Comparison of ENCODE assay signal across 24 cellular contexts in genomic region chr11:25327656-25328055, GRCh38.
DNase-seq lines count a peak whose midpoint lies in the region; ATAC-seq, FAIRE-seq and TF ChIP-seq lines count a peak whose summit lies in the region.
"Had no signal": no experiment of that assay in that cellular context is flagged by ENCODE, and none has a peak within 500 bp of the region (broad histone marks: within the 10 kb centered on the region; RNA-seq: fewer than 3 reads in every experiment).

No MANE protein-coding gene starts in this region.

- BruUV-seq in HepG2 (replicated peaks; lab: Mats Ljungman, UMichigan) (no TSS peak), K562 (replicated peaks; lab: Mats Ljungman, UMichigan) (no TSS peak)

- H3K9ac ChIP-seq in HepG2 (ENCODE audit: insufficient read depth, low read depth, low read length): no peak overlapping the region
- no peak overlapping the region for H3K9ac ChIP-seq in K562 (ENCODE audit: insufficient read depth in 1 of 2, low read depth in 2 of 2, low read length in 2 of 2)
- H3K9ac ChIP-seq: BLaER1 had no signal

- no peak for ATAC-seq in HepG2
- ATAC-seq in right lobe of liver: no peak
- ATAC-seq in K562: no peak
- ATAC-seq: GM12878 had no signal

- in situ Hi-C loops in HepG2 (cut with HindIII; ENCODE audit: extremely low pct_ligation_motif_present, low pct_unique_long_range_greater_than_20kb) (no loop called here), K562 (cut with MboI) (no loop called here)

- POLR2A ChIA-PET in HepG2 (lab: Yijun Ruan, JAX): no interaction called here
- POLR2A ChIA-PET in K562 (lab: Yijun Ruan, JAX): no interaction called here

- H3K9me1 ChIP-seq in K562 (ENCODE audit: control insufficient read depth, insufficient read depth, low read length): no peaks in the 10 kb centered on the region

- FAIRE-seq in HepG2 (lab: Jason Lieb, UNC): no peak
- FAIRE-seq in K562 (lab: Jason Lieb, UNC): no peak
- FAIRE-seq in RCC 7860 (lab: Jason Lieb, UNC): no peak
- FAIRE-seq: GM12878, GM12892, GM18507 had no signal

- no peaks in the 10 kb centered on the region for H4K20me1 ChIP-seq in HepG2 (ENCODE audit: insufficient read depth, low read length)
- no peaks in the 10 kb centered on the region for H4K20me1 ChIP-seq in K562 (replicated peaks; ENCODE audit: control insufficient read depth, insufficient read depth, low read length)
- H4K20me1 ChIP-seq: BLaER1 had no signal

- H3K36me3 ChIP-seq in HepG2 (replicated peaks in 1 of 2; ENCODE audit: control insufficient read depth in 1 of 2, insufficient read depth in 2 of 2, low read length in 2 of 2) (no peaks in the 10 kb centered on the region), right lobe of liver (no peaks in the 10 kb centered on the region), K562 (ENCODE audit: control insufficient read depth, insufficient read depth, low read length) (no peaks in the 10 kb centered on the region)
- H3K36me3 ChIP-seq: BE2C, BLaER1 had no signal

- H3K79me2 ChIP-seq in HepG2 (ENCODE audit: insufficient read depth, low read length) (no peaks in the 10 kb centered on the region), K562 (ENCODE audit: control insufficient read depth, insufficient read depth, low read length) (no peaks in the 10 kb centered on the region)

- 12% methylated on average over 4 of the region's 4 CpGs for WGBS in HepG2 (ENCODE audit: low lambda C conversion rate)
- WGBS in right lobe of liver (ENCODE audit: insufficient coverage, low coverage, low lambda C conversion rate, missing lambda C conversion rate): 54% methylated on average over 4 of the region's 4 CpGs
- WGBS in K562 (ENCODE audit: insufficient coverage, low coverage, missing lambda C conversion rate): 0% methylated on average over 4 of the region's 4 CpGs

- H3K27ac ChIP-seq in HepG2 (ENCODE audit: extremely low read length, insufficient read depth, low read length) (no peak overlapping the region), right lobe of liver (no peak overlapping the region), K562 (ENCODE audit: extremely low read depth, low read depth, low read length) (no peak overlapping the region)
- H3K27ac ChIP-seq: 22Rv1, BLaER1 had no signal

- TF ChIP-seq EP300 in HepG2 (IDR thresholded peaks at IDR 0.05; ENCODE audit: low read depth in 2 of 2, low read length in 2 of 2): no peak
- TF ChIP-seq EP300 in HepG2 (CRISPR knock-in tag; IDR thresholded peaks at IDR 0.05; ENCODE audit: borderline replicate concordance): no peak
- TF ChIP-seq EP300 in K562 (IDR thresholded peaks at IDR 0.05; ENCODE audit: low read length): no peak

- H3K4me2 ChIP-seq in HepG2 (ENCODE audit: low read depth, low read length) (no peak overlapping the region), K562 (ENCODE audit: insufficient read depth, low read length) (no peak overlapping the region)
- H3K4me2 ChIP-seq: BLaER1 had no signal

- H3K27me3 ChIP-seq in HepG2 (ENCODE audit: control insufficient read depth in 1 of 2, insufficient read depth in 2 of 2, low read length in 2 of 2) (no peaks in the 10 kb centered on the region), right lobe of liver (no peaks in the 10 kb centered on the region), K562 (ENCODE audit: control insufficient read depth in 2 of 2, insufficient read depth in 2 of 2, low read length in 2 of 2) (no peaks in the 10 kb centered on the region)
- H3K27me3 ChIP-seq: BE2C, BLaER1 had no signal

- H2AFZ ChIP-seq in HepG2 (ENCODE audit: low read length) (no peak overlapping the region), K562 (ENCODE audit: low read depth, low read length) (no peak overlapping the region)

- CTCF ChIA-PET in HepG2 (lab: Yijun Ruan, JAX; ENCODE audit: low intra/inter-chr PET ratio, low total read pairs) (no interaction called here), K562 (lab: Yijun Ruan, JAX; ENCODE audit: low intra/inter-chr PET ratio) (no interaction called here)

- no peak for DNase-seq in HepG2 (ENCODE audit: low spot score)
- DNase-seq in right lobe of liver: no peak
- no peak for DNase-seq in K562 (ENCODE audit: extremely low read depth in 1 of 4, low spot score in 3 of 4)
- DNase-seq in stimulated activated CD4-positive, alpha-beta T cell treated with anti-CD3 and anti-CD28 coated beads, Interleukin-2, amount 100 ng/mL, for 24 hours: no peak
- no peak for DNase-seq in RCC 7860 (ENCODE audit: low spot score)
- DNase-seq: ACHN; BE2C; C1 segment of cervical spinal cord; CD4-positive, alpha-beta memory T cell; CD4-positive, CD25-positive, alpha-beta regulatory T cell; CD8-positive, alpha-beta memory T cell; COR-L47; DMS 273 treated with DMSO at 0.1 percent for 48 hours; DMS153; DMS53; DMS79; DND-41; EL; GDM1 had no signal

- H3K9me3 ChIP-seq in HepG2 (ENCODE audit: low read length) (no peaks in the 10 kb centered on the region), right lobe of liver (no peaks in the 10 kb centered on the region), K562 (replicated peaks; ENCODE audit: control insufficient read depth, insufficient read depth, low read depth, low read length) (no peaks in the 10 kb centered on the region)
- H3K9me3 ChIP-seq: BE2C, BLaER1 had no signal

- TF ChIP-seq CTCF in HepG2 (CRISPR knock-in tag; IDR thresholded peaks at IDR 0.05) (no peak), right lobe of liver (IDR thresholded peaks at IDR 0.05) (no peak), K562 (IDR thresholded peaks at IDR 0.05 in 2 of 3, conservative IDR thresholded peaks at IDR 0.05 in 1 of 3; ENCODE audit: insufficient read depth in 2 of 3, low read depth in 1 of 3, low read length in 3 of 3) (no peak)

- intact Hi-C loops in HepG2 (cut with micrococcal nuclease; ENCODE audit: unreplicated experiment) (no loop called here), right lobe of liver (cut with DNase I) (no loop called here), K562 (cut with micrococcal nuclease) (no loop called here)

- TF ChIP-seq POLR2A in HepG2 (IDR thresholded peaks at IDR 0.05; ENCODE audit: insufficient read depth in 1 of 2, low read depth in 2 of 2, low read length in 2 of 2) (no peak), right lobe of liver (IDR thresholded peaks at IDR 0.05) (no peak), K562 (conservative IDR thresholded peaks at IDR 0.05) (no peak)

- H3K4me1 ChIP-seq in HepG2 (ENCODE audit: insufficient read depth, low read length) (no peaks in the 10 kb centered on the region), right lobe of liver (no peaks in the 10 kb centered on the region), K562 (replicated peaks in 1 of 2; ENCODE audit: control insufficient read depth in 2 of 2, insufficient read depth in 2 of 2, low read length in 2 of 2) (no peaks in the 10 kb centered on the region)
- H3K4me1 ChIP-seq: BE2C, BLaER1 had no signal

- H3K4me3 ChIP-seq in HepG2 (replicated peaks in 1 of 3; ENCODE audit: insufficient read depth in 1 of 3, low read depth in 2 of 3, low read length in 3 of 3) (no peak overlapping the region), right lobe of liver (no peak overlapping the region), K562 (no peak overlapping the region)
- H3K4me3 ChIP-seq: BLaER1, GM12878 had no signal

- TF ChIP-seq RAD21 in HepG2 (CRISPR knock-in tag; IDR thresholded peaks at IDR 0.05): no peak
- TF ChIP-seq RAD21 in K562 (CRISPR knock-in tag; conservative IDR thresholded peaks at IDR 0.05 in 1 of 2, IDR thresholded peaks at IDR 0.05 in 1 of 2): no peak

TF ChIP-seq in HepG2, 621 proteins besides CTCF, POLR2A, EP300 and RAD21 (continues in another document):
- TF ChIP-seq ZNF382 (CRISPR knock-in tag; IDR thresholded peaks at IDR 0.05; ENCODE audit: borderline replicate concordance) (no peak), KLF6 (CRISPR knock-in tag; IDR thresholded peaks at IDR 0.05) (no peak), HIC2 (CRISPR knock-in tag; IDR thresholded peaks at IDR 0.05; ENCODE audit: low read depth) (no peak)

TF ChIP-seq in K562, 482 proteins besides CTCF, POLR2A, EP300 and RAD21 (continues in another document):
- no peak for TF ChIP-seq SAP30 (IDR thresholded peaks at IDR 0.05; ENCODE audit: borderline replicate concordance, insufficient read depth, low read depth, low read length, poor library complexity, severe bottlenecking)
- no peak for TF ChIP-seq RNF2 (IDR thresholded peaks at IDR 0.05)
- TF ChIP-seq MAFG (tag; conservative IDR thresholded peaks at IDR 0.05): peak; percentile 42; the same call in 1 of the 2 replicates
- no peak for TF ChIP-seq USF2 (CRISPR knock-in tag; IDR thresholded peaks at IDR 0.05)
- peak; percentile 15; the same call in 1 of the 2 replicates for TF ChIP-seq C11orf30 (IDR thresholded peaks at IDR 0.05; ENCODE audit: low read depth)
- TF ChIP-seq ELK3 (CRISPR knock-in tag; IDR thresholded peaks at IDR 0.05): no peak
- no peak for TF ChIP-seq MED1 (CRISPR knock-in tag; IDR thresholded peaks at IDR 0.05; ENCODE audit: borderline replicate concordance)
- TF ChIP-seq KDM1A (IDR thresholded peaks at IDR 0.05): no peak
- TF ChIP-seq MAFF (IDR thresholded peaks at IDR 0.05; ENCODE audit: low read length): peak; percentile 72
- no peak for TF ChIP-seq ARID3B (CRISPR knock-in tag; IDR thresholded peaks at IDR 0.05; ENCODE audit: borderline replicate concordance)

Comparison
In these comparisons a context has a peak if more than half of its experiments do, and no peak if none do; other contexts are left out.
1. Of the 241 proteins assayed by ChIP-seq in both HepG2 and K562: peak only in HepG2: none; only in K562: MAFG; in both: MAFF and MAFK; in neither: 238.